ENCODE assay signal across 19 cellular contexts in genomic region chr10:49068672-49069217, GRCh38. TPM values are rescaled to one million over a fixed set of nuclear protein-coding genes. Genes with fewer than 3 reads are reported as not detected.
DNase-seq lines count a peak whose midpoint lies in the region; ATAC-seq, FAIRE-seq and TF ChIP-seq lines count a peak whose summit lies in the region.
"Had no signal": no experiment of that assay in that cellular context is flagged by ENCODE, and none has a peak within 500 bp of the region (broad histone marks: within the 10 kb centered on the region; RNA-seq: fewer than 3 reads in every experiment).

No MANE protein-coding gene starts in this region.

- no peak for TF ChIP-seq EP300 in K562 (IDR thresholded peaks at IDR 0.05; ENCODE audit: low read length)

- H3K79me2 ChIP-seq in K562 (ENCODE audit: control insufficient read depth, insufficient read depth, low read length) = no peaks in the 10 kb centered on the region

- H3K36me3 ChIP-seq in heart left ventricle = peaks cover 0 to 35% (median 12%) of the 10 kb centered on the region in 9 donors
- peaks cover 2% of the 10 kb centered on the region; the same call in 1 of the 3 replicates for H3K36me3 ChIP-seq in K562 (ENCODE audit: control insufficient read depth, insufficient read depth, low read length)
- peaks cover 0 to under 1% (median 0%) of the 10 kb centered on the region in 6 donors for H3K36me3 ChIP-seq in spleen

- peak in 3 of 4 donors; percentile 11 to 60 (median 51) for ATAC-seq in heart left ventricle
- peak; percentile 47; the same call in 2 of the 3 replicates for ATAC-seq in K562
- ATAC-seq in left ventricle myocardium superior = peak; percentile 66
- ATAC-seq in HG03460 (IDR thresholded peaks at IDR 0.05; ENCODE audit: unreplicated experiment) = no peak
- ATAC-seq in GM19395 (IDR thresholded peaks at IDR 0.05; ENCODE audit: unreplicated experiment) = no peak
- ATAC-seq: GM23338, HCT116 had no signal

- WGBS in heart left ventricle, 4 donors = 51 to 61% (median 60%) methylated on average over 6 of the region's 6 CpGs
- WGBS in K562 (ENCODE audit: insufficient coverage, low coverage, missing lambda C conversion rate) = 30% methylated on average over 6 of the region's 6 CpGs
- WGBS in spleen, 5 donors = 79 to 85% (median 82%) methylated on average over 6 of the region's 6 CpGs

- CTCF ChIA-PET in K562 (lab: Yijun Ruan, JAX; ENCODE audit: low intra/inter-chr PET ratio) = no interaction called here

- H3K4me1 ChIP-seq in heart left ventricle (peaks cover 0 to 32% (median 12%) of the 10 kb centered on the region in 12 donors), K562 (replicated peaks in 1 of 2; ENCODE audit: control insufficient read depth in 2 of 2, insufficient read depth in 2 of 2, low read length in 2 of 2) (peaks cover 0 to 7% of the 10 kb centered on the region in 2 experiments; a peak in 3 of 5 replicates), spleen (peaks cover 0 to 12% (median 0%) of the 10 kb centered on the region in 6 donors)

- H3K27ac ChIP-seq in heart left ventricle (no peak overlapping the region), K562 (ENCODE audit: extremely low read depth, low read depth, low read length) (no peak overlapping the region), spleen (no peak overlapping the region)

- POLR2A ChIA-PET in K562 (lab: Yijun Ruan, JAX) = no interaction called here

- no peak overlapping the region; the same call in 1 of the 2 replicates for H3K4me2 ChIP-seq in K562 (ENCODE audit: insufficient read depth, low read length)
- H3K4me2 ChIP-seq: GM23338 had no signal

- BruUV-seq in K562 (replicated peaks; lab: Mats Ljungman, UMichigan) = no TSS peak

- H2AFZ ChIP-seq in K562 (ENCODE audit: low read depth, low read length) = no peak overlapping the region
- H2AFZ ChIP-seq: GM23338 had no signal

- H3K27me3 ChIP-seq in heart left ventricle = no peaks in the 10 kb centered on the region
- no peaks in the 10 kb centered on the region for H3K27me3 ChIP-seq in K562 (ENCODE audit: control insufficient read depth in 2 of 2, insufficient read depth in 2 of 2, low read length in 2 of 2)
- peaks cover 0 to 18% (median 0%) of the 10 kb centered on the region in 7 donors for H3K27me3 ChIP-seq in spleen (replicated peaks in 1 of 7)

- H3K4me3 ChIP-seq in heart left ventricle = no peak overlapping the region
- no peak overlapping the region for H3K4me3 ChIP-seq in K562
- H3K4me3 ChIP-seq in spleen = no peak overlapping the region
- H3K4me3 ChIP-seq: GM23338 had no signal

- intact Hi-C loops in heart left ventricle (cut with DNase I) = no loop called here
- intact Hi-C loops in cardiac septum (cut with DNase I) = no loop called here
- intact Hi-C loops in K562 (cut with micrococcal nuclease) = no loop called here
- intact Hi-C loops in left ventricle myocardium superior (cut with micrococcal nuclease) = no loop called here
- intact Hi-C loops in spleen (cut with DNase I; ENCODE audit: low total_unique reads) = no loop called here

- FAIRE-seq in K562 (lab: Jason Lieb, UNC) = peak; percentile 44
- FAIRE-seq: GM12891 had no signal

- H3K9ac ChIP-seq in K562 (ENCODE audit: insufficient read depth in 1 of 2, low read depth in 2 of 2, low read length in 2 of 2) = no peak overlapping the region

- no peak for DNase-seq in heart left ventricle
- DNase-seq in cardiac septum (ENCODE audit: low spot score) = no peak
- no peak for DNase-seq in K562 (ENCODE audit: extremely low read depth in 1 of 4, low spot score in 3 of 4)
- DNase-seq in left ventricle myocardium superior = no peak
- peak; percentile 14 for DNase-seq in spleen
- DNase-seq: C1 segment of cervical spinal cord; Calu3; CD4-positive, alpha-beta memory T cell; COR-L47; DMS53; DMS79 treated with DMSO at 0.1 percent for 48 hours; GF-D8; H9 had no signal

- in situ Hi-C loops in K562 (cut with MboI) = no loop called here

- TF ChIP-seq POLR2A in heart left ventricle (IDR thresholded peaks at IDR 0.05) (no peak), K562 (conservative IDR thresholded peaks at IDR 0.05) (no peak), spleen (IDR thresholded peaks at IDR 0.05) (no peak)

- H3K9me3 ChIP-seq in heart left ventricle (no peaks in the 10 kb centered on the region), K562 (replicated peaks; ENCODE audit: control insufficient read depth, insufficient read depth, low read depth, low read length) (no peaks in the 10 kb centered on the region), spleen (peaks cover 0 to under 1% (median 0%) of the 10 kb centered on the region in 8 donors)

- TF ChIP-seq CTCF in heart left ventricle (IDR thresholded peaks at IDR 0.05) (no peak), K562 (IDR thresholded peaks at IDR 0.05 in 2 of 3, conservative IDR thresholded peaks at IDR 0.05 in 1 of 3; ENCODE audit: insufficient read depth in 2 of 3, low read depth in 1 of 3, low read length in 3 of 3) (no peak), spleen (IDR thresholded peaks at IDR 0.05 in 8 of 11, conservative IDR thresholded peaks at IDR 0.05 in 3 of 11) (no peak)

- H4K20me1 ChIP-seq in K562 (replicated peaks; ENCODE audit: control insufficient read depth, insufficient read depth, low read length) = peaks cover 3% of the 10 kb centered on the region; the same call in 1 of the 2 replicates

- no peak for TF ChIP-seq RAD21 in K562 (CRISPR knock-in tag; conservative IDR thresholded peaks at IDR 0.05 in 1 of 2, IDR thresholded peaks at IDR 0.05 in 1 of 2)

- H3K9me1 ChIP-seq in K562 (ENCODE audit: control insufficient read depth, insufficient read depth, low read length) = no peaks in the 10 kb centered on the region

TF ChIP-seq in K562, 482 proteins besides CTCF, POLR2A, EP300 and RAD21:
- no peak for TF ChIP-seq SMARCA5 (IDR thresholded peaks at IDR 0.05)
- no peak for TF ChIP-seq SOX6 (IDR thresholded peaks at IDR 0.05)

RNA-seq across cellular contexts. Expression of gene VSTM4, which starts 46.6 kb away (rescaled TPM):
- 10 to 100 TPM in 8 of 9 donors, 1 to 10 TPM in 1; 8.6 to 22.1 (median 15.8) TPM for total RNA-seq in heart left ventricle
- 1 to 10 TPM; 5.6 to 6.9 TPM for polyA plus RNA-seq in heart left ventricle
- 24.4 TPM for total RNA-seq in cardiac septum
- 28.0 and 44.8 TPM in 2 replicates for total RNA-seq in K562 (2011; cell fraction: chromatin; rRNA removed; ENCODE audit: low replicate concordance)
- 25.3 and 25.7 TPM in 2 replicates for total RNA-seq in K562 (2011; cell fraction: nucleolus; rRNA removed)
- total RNA-seq in K562 (2011; cell fraction: nucleoplasm; rRNA removed) = 38.3 and 60.8 TPM in 2 replicates
- total RNA-seq in K562 (2014; rRNA removed) = 2.3 and 3.2 TPM in 2 replicates
- total RNA-seq in K562 (2014; rRNA removed; fragmentation: Illumina TruSeq; extraction: Trizol) = 2.9 and 3.5 TPM in 2 replicates
- 1.4 and 1.5 TPM in 2 replicates for total RNA-seq in K562 (2015; rRNA removed; fragmentation: Illumina TruSeq; extraction: Trizol)
- total RNA-seq in K562 (2021) = 3.9 and 4.5 TPM in 2 replicates
- 7.3 and 7.9 TPM in 2 replicates for polyA plus RNA-seq in K562 (2011; rRNA removed)
- 3.7 and 5.1 TPM in 2 replicates for polyA plus RNA-seq in K562 (2011; cell fraction: cytosol; rRNA removed)
- polyA plus RNA-seq in K562 (2011; cell fraction: nucleus; rRNA removed) = 7.6 and 10.0 TPM in 2 replicates
- polyA plus RNA-seq in K562 (2012) = 3.2 and 4.6 TPM in 2 replicates
- polyA plus RNA-seq in K562 (2014; fragmentation: Illumina TruSeq; extraction: Trizol) = 4.1 and 5.0 TPM in 2 replicates
- polyA plus RNA-seq in K562 (2014; fragmentation: Nextera tagmentation; extraction: Ambion mirVana) = 1 to 10 TPM; 1.0 to 1.1 TPM
- polyA plus RNA-seq in K562 (2014; rRNA removed) = 3.0 TPM in 2 replicates
- 11.4 and 12.1 TPM in 2 replicates for polyA minus RNA-seq in K562 (2011; rRNA and poly(A)+ RNA removed)
- 4.6 and 6.7 TPM in 2 replicates for polyA minus RNA-seq in K562 (2011; cell fraction: cytosol; rRNA and poly(A)+ RNA removed)
- polyA minus RNA-seq in K562 (2011; cell fraction: nucleus; rRNA and poly(A)+ RNA removed) = 15.8 and 17.0 TPM in 2 replicates
- 12.2 TPM for total RNA-seq in left ventricle myocardium superior
- total RNA-seq in spleen = 1 to 10 TPM; 2.2 to 6.8 (median 4.1) TPM
- polyA plus RNA-seq in spleen = 1 to 10 TPM in 1 of 3 donors, under 1 TPM in 2; 0.57 to 1.6 (median 0.80) TPM
- total RNA-seq: Calu3; CD4-positive, alpha-beta memory T cell; G401 had no signal
- polyA plus RNA-seq: CD4-positive, alpha-beta memory T cell had no signal

Comparison
In these comparisons a context has a peak if more than half of its experiments do, and no peak if none do; other contexts are left out.
1. ATAC-seq: peak in heart left ventricle (3 of 4), K562 (single experiment) and left ventricle myocardium superior (single experiment); none in HG03460 (single experiment) and GM19395 (single experiment).